Comparison of ENCODE assay signal across 16 cellular contexts in genomic region chr2:3159801-3160545, GRCh38.
A peak's percentile ranks its signal among the peaks of the same experiment; 100 is the strongest.
DNase-seq lines count a peak whose midpoint lies in the region; ATAC-seq, FAIRE-seq and TF ChIP-seq lines count a peak whose summit lies in the region.
"Had no signal": no experiment of that assay in that cellular context is flagged by ENCODE, and none has a peak within 500 bp of the region (broad histone marks: within the 10 kb centered on the region; RNA-seq: fewer than 3 reads in every experiment).

No MANE protein-coding gene starts in this region.

- no peak overlapping the region for H3K4me3 Mint-ChIP-seq in neural crest cell
- H3K4me3 Mint-ChIP-seq: B cell; CD4-positive, alpha-beta T cell had no signal

- peak overlapping the region; percentile 64 for H3K27ac Mint-ChIP-seq in neural crest cell (ENCODE audit: unreplicated experiment)
- H3K27ac Mint-ChIP-seq: B cell; CD4-positive, alpha-beta T cell had no signal

- H4K91ac ChIP-seq in H1 (replicated peaks; ENCODE audit: insufficient read length, low read length) = no peak overlapping the region

- no peak for TF ChIP-seq POLR2A in H1 (IDR thresholded peaks at IDR 0.05; ENCODE audit: control extremely low read depth in 1 of 2, low read depth in 2 of 2, low read length in 2 of 2)

- POLR2A ChIA-PET in H1 (lab: Charles Lee; ENCODE audit: partially characterized antibody) = interaction anchor here (1.6 kb wide), 1 partner anchor 9 kb away, joined by 3 read pairs; no protein-coding TSS in a partner anchor

- H4K20me1 ChIP-seq in H1 (replicated peaks in 1 of 2; ENCODE audit: control insufficient read depth in 1 of 2, insufficient read depth in 2 of 2, low read length in 2 of 2) (peaks cover 0 to 3% of the 10 kb centered on the region in 2 experiments), hepatocyte (ENCODE audit: insufficient read depth, poor library complexity, severe bottlenecking) (no peaks in the 10 kb centered on the region)

- no peak overlapping the region for H3K56ac ChIP-seq in H1 (replicated peaks; ENCODE audit: insufficient read length, low read depth, low read length)

- H2BK15ac ChIP-seq in H1 (ENCODE audit: low read length) = no peak overlapping the region

- 87% methylated on average over 23 of the region's 23 CpGs; no CpG with 5 or more reads in 1 of the 2 experiments for WGBS in H1 (ENCODE audit: extremely low coverage in 1 of 2, insufficient coverage in 1 of 2, insufficient read length in 1 of 2, insufficient replicate concordance in 2 of 2, low coverage in 1 of 2, low lambda C conversion rate in 2 of 2, missing lambda C conversion rate in 1 of 2), 2 experiments
- WGBS in hepatocyte (ENCODE audit: low lambda C conversion rate, missing lambda C conversion rate) = 90% methylated on average over 23 of the region's 23 CpGs

- no peak overlapping the region for H2AK5ac ChIP-seq in H1 (ENCODE audit: low read depth, low read length)

- peak overlapping the region; percentile 25; the same call in 1 of the 2 replicates for H4K8ac ChIP-seq in H1 (ENCODE audit: extremely low read depth, insufficient read depth, low read length)

- TF ChIP-seq CTCF in H1 (IDR thresholded peaks at IDR 0.05; ENCODE audit: control extremely low read depth in 1 of 3, insufficient read depth in 1 of 3, low read depth in 1 of 3, low read length in 3 of 3) (no peak), neural crest cell (conservative IDR thresholded peaks at IDR 0.05) (no peak), lower lobe of right lung (IDR thresholded peaks at IDR 0.05) (no peak), hepatocyte (IDR thresholded peaks at IDR 0.05; ENCODE audit: poor library complexity) (no peak)

- no peak for TF ChIP-seq RAD21 in H1 (IDR thresholded peaks at IDR 0.05 in 1 of 2, conservative IDR thresholded peaks at IDR 0.05 in 1 of 2; ENCODE audit: low read depth in 2 of 2, low read length in 2 of 2)

- H3K79me2 ChIP-seq in H1 (ENCODE audit: control insufficient read depth in 1 of 2, insufficient read depth in 2 of 2, low read length in 2 of 2) (no peaks in the 10 kb centered on the region), hepatocyte (no peaks in the 10 kb centered on the region)

- no peak overlapping the region for H3K9ac ChIP-seq in H1 (replicated peaks in 1 of 4; ENCODE audit: extremely low read depth in 1 of 4, low read depth in 3 of 4, low read length in 3 of 4)
- H3K9ac ChIP-seq: GM23248 had no signal

- no peak overlapping the region for H2BK20ac ChIP-seq in H1 (ENCODE audit: low read length)

- H3K9me2 ChIP-seq in hepatocyte (replicated peaks; ENCODE audit: insufficient read depth) = no peaks in the 10 kb centered on the region

- peaks cover 9% of the 10 kb centered on the region for H3K9me3 Mint-ChIP-seq in neural crest cell

- H3K4me1 ChIP-seq in H1 (replicated peaks in 1 of 4; ENCODE audit: control insufficient read depth in 3 of 4, insufficient read depth in 4 of 4, low read length in 3 of 4) (no peaks in the 10 kb centered on the region), lower lobe of right lung (no peaks in the 10 kb centered on the region), hepatocyte (ENCODE audit: insufficient read depth) (no peaks in the 10 kb centered on the region)

- intact Hi-C loops in lower lobe of right lung (cut with DNase I) = no loop called here

- no peak overlapping the region for H4K5ac ChIP-seq in H1 (ENCODE audit: insufficient read length, low read depth, low read length)

- H3K36me3 ChIP-seq in H1 (ENCODE audit: control insufficient read depth in 2 of 4, insufficient read depth in 4 of 4, low read length in 3 of 4) = no peaks in the 10 kb centered on the region
- no peaks in the 10 kb centered on the region for H3K36me3 ChIP-seq in lower lobe of right lung
- H3K36me3 ChIP-seq in hepatocyte (replicated peaks; ENCODE audit: insufficient read depth, low read depth) = no peaks in the 10 kb centered on the region

- ATAC-seq in lower lobe of right lung (no peak), GM21825 (IDR thresholded peaks at IDR 0.05; ENCODE audit: unreplicated experiment) (no peak)

- H3K27me3 Mint-ChIP-seq in neural crest cell (ENCODE audit: low read depth) = no peaks in the 10 kb centered on the region
- H3K27me3 Mint-ChIP-seq: B cell; CD4-positive, alpha-beta T cell had no signal

- no peaks in the 10 kb centered on the region for H3K79me1 ChIP-seq in H1 (ENCODE audit: low read depth, low read length)

- H3K4me3 ChIP-seq in H1 (ENCODE audit: extremely low read depth in 1 of 4, insufficient read depth in 2 of 4, low read depth in 3 of 4, low read length in 4 of 4) (no peak overlapping the region), lower lobe of right lung (no peak overlapping the region), hepatocyte (no peak overlapping the region)
- H3K4me3 ChIP-seq: GM23248 had no signal

- H3K23me2 ChIP-seq in H1 (ENCODE audit: low read depth, low read length) = no peaks in the 10 kb centered on the region; the same call in 1 of the 2 replicates

- no peak overlapping the region for H2BK5ac ChIP-seq in H1 (ENCODE audit: low read depth, low read length)

- DNase-seq in Ammon's horn (ENCODE audit: low spot score) (peak; percentile 18), H1 (ENCODE audit: low read depth in 1 of 2, low spot score in 2 of 2) (no peak), neural crest cell (ENCODE audit: low read depth, low spot score) (no peak), retina (peak; percentile 45), lower lobe of right lung (no peak), NCI-H524 treated with DMSO at 0.1 percent for 48 hours (lab: John Stamatoyannopoulos, UW) (no peak), hepatocyte (ENCODE audit: low spot score) (no peak)
- DNase-seq: ACHN, C1 segment of cervical spinal cord, Calu3, DMS 273 treated with DMSO at 0.1 percent for 48 hours, GM23248, H7 had no signal

- H3K27ac ChIP-seq in H1 (ENCODE audit: low read depth, low read length) (no peak overlapping the region), lower lobe of right lung (no peak overlapping the region), hepatocyte (no peak overlapping the region)
- H3K27ac ChIP-seq: GM23248 had no signal

- no peak overlapping the region for H3K23ac ChIP-seq in H1 (ENCODE audit: insufficient read length)

- H2BK12ac ChIP-seq in H1 (ENCODE audit: low read depth, low read length) = no peak overlapping the region

- H3K4me2 ChIP-seq in H1 (ENCODE audit: insufficient read depth in 1 of 2, low read depth in 2 of 2, low read length in 2 of 2) (no peak overlapping the region), hepatocyte (no peak overlapping the region)

- no peaks in the 10 kb centered on the region for H3K4me1 Mint-ChIP-seq in neural crest cell

- H2BK120ac ChIP-seq in H1 (replicated peaks; ENCODE audit: low read depth, low read length) = no peak overlapping the region

- no peak overlapping the region for H3K14ac ChIP-seq in H1 (ENCODE audit: insufficient read length)

- peaks cover 29% of the 10 kb centered on the region for H3K36me3 Mint-ChIP-seq in neural crest cell (ENCODE audit: low read depth)

- H3K18ac ChIP-seq in H1 (ENCODE audit: extremely low read depth, low read length) = no peak overlapping the region

- H3K4ac ChIP-seq in H1 (replicated peaks; ENCODE audit: insufficient read length, low read depth, low read length) = no peak overlapping the region

- H3K9me3 ChIP-seq in H1 (ENCODE audit: insufficient read depth in 2 of 2, low read depth in 1 of 2, low read length in 1 of 2) (peaks cover 7 to 11% of the 10 kb centered on the region in 2 experiments; a peak in 3 of 4 replicates), lower lobe of right lung (peaks cover 25% of the 10 kb centered on the region), hepatocyte (ENCODE audit: low read depth) (no peaks in the 10 kb centered on the region)

- no peaks in the 10 kb centered on the region for H3K27me3 ChIP-seq in H1 (replicated peaks in 1 of 4; ENCODE audit: control insufficient read depth in 3 of 4, extremely low read depth in 1 of 4, insufficient read depth in 3 of 4, low read length in 3 of 4)
- H3K27me3 ChIP-seq in lower lobe of right lung (ENCODE audit: low read depth) = no peaks in the 10 kb centered on the region
- H3K27me3 ChIP-seq in hepatocyte = no peaks in the 10 kb centered on the region

- FAIRE-seq in H1 (lab: Jason Lieb, UNC) = no peak

- TF ChIP-seq EP300 in H1 (IDR thresholded peaks at IDR 0.05; ENCODE audit: borderline replicate concordance in 1 of 2, low read depth in 2 of 2, low read length in 2 of 2) = no peak

- H2AFZ ChIP-seq in H1 (ENCODE audit: low read length) = no peak overlapping the region
- no peak overlapping the region for H2AFZ ChIP-seq in hepatocyte
- H2AFZ ChIP-seq: GM23248 had no signal

- CTCF ChIA-PET in H1 (lab: Charles Lee; ENCODE audit: partially characterized antibody) = interaction anchor here (0.6 to 1.9 kb wide), 3 partner anchors 9 to 302 kb away, joined by 3 to 5 read pairs (median 4); no protein-coding TSS in a partner anchor

TF ChIP-seq in H1, 55 proteins besides CTCF, POLR2A, EP300 and RAD21 (continues in another document):
- TF ChIP-seq ZNF274 (IDR thresholded peaks at IDR 0.05; ENCODE audit: borderline replicate concordance, extremely low read depth, low read length) (no peak), E2F6 (IDR thresholded peaks at IDR 0.05) (no peak), EZH2 (IDR thresholded peaks at IDR 0.05; ENCODE audit: low read depth, low read length, severe bottlenecking) (no peak), SRF (IDR thresholded peaks at IDR 0.05; ENCODE audit: low read depth, low read length) (no peak), POU5F1 (IDR thresholded peaks at IDR 0.05; ENCODE audit: low read depth, low read length) (no peak), MAFK (IDR thresholded peaks at IDR 0.05; ENCODE audit: low read depth, low read length) (no peak), JUND (IDR thresholded peaks at IDR 0.05; ENCODE audit: low read length) (no peak)

Comparison
In these comparisons a context has a peak if more than half of its experiments do, and no peak if none do; other contexts are left out.
1. DNase-seq: peak in Ammon's horn (single experiment) and retina (single experiment); none in H1 (0 of 2), neural crest cell (single experiment), lower lobe of right lung (single experiment), NCI-H524 treated with DMSO at 0.1 percent for 48 hours (single experiment) and hepatocyte (single experiment).